ENCODE assay signal across 14 cellular contexts in the genomic region with DNA sequence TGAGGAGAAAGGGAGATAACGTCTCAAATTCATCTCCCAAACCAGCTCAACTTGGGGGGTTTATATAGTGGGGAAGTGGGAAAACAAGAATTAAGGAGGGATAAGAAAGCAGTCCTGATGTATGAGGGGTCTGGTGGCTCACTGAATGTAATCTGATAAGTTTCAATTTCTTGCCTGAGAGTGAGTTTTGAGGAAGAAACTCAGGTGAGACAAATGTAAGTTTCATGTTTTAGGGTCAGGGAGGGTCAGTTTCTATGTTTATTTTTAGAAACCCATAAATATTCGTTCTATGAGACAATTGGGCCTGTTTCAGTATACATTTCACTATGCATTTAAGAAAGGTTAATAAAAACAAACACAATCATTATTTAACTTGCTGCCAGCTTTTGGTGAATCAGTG.
DNase-seq lines count a peak whose midpoint lies in the region; ATAC-seq, FAIRE-seq and TF ChIP-seq lines count a peak whose summit lies in the region.
"Had no signal": no experiment of that assay in that cellular context is flagged by ENCODE, and none has a peak within 500 bp of the region (broad histone marks: within the 10 kb centered on the region; RNA-seq: fewer than 3 reads in every experiment).

No MANE protein-coding gene starts in this region.

- H3K9me3 ChIP-seq in left ventricle myocardium inferior (replicated peaks): no peaks in the 10 kb centered on the region
- H3K9me3 ChIP-seq: SJSA1 had no signal

- TF ChIP-seq CTCF in left ventricle myocardium inferior (IDR thresholded peaks at IDR 0.05; ENCODE audit: borderline replicate concordance): no peak

- H3K27ac ChIP-seq in left ventricle myocardium inferior (replicated peaks): no peak overlapping the region
- H3K27ac ChIP-seq: GM23248, SJSA1 had no signal

- peak; percentile 52 for FAIRE-seq in GM18507 (lab: Jason Lieb, UNC)

- intact Hi-C loops in left ventricle myocardium inferior (cut with micrococcal nuclease): no loop called here

- H3K36me3 ChIP-seq in left ventricle myocardium inferior: no peaks in the 10 kb centered on the region
- H3K36me3 ChIP-seq: SJSA1 had no signal

- H3K27me3 ChIP-seq in left ventricle myocardium inferior (ENCODE audit: low read depth): no peaks in the 10 kb centered on the region

- ATAC-seq in GM21360 (IDR thresholded peaks at IDR 0.05; ENCODE audit: unreplicated experiment) (peak; percentile 61), HG02938 (IDR thresholded peaks at IDR 0.05; ENCODE audit: unreplicated experiment) (peak; percentile 70), HG03575 (IDR thresholded peaks at IDR 0.05; ENCODE audit: extremely low read depth, insufficient number of reproducible peaks, low FRiP score, unreplicated experiment) (peak; percentile 64)

- no peaks in the 10 kb centered on the region for H3K4me1 ChIP-seq in left ventricle myocardium inferior
- H3K4me1 ChIP-seq: SJSA1 had no signal

- no peak overlapping the region for H3K4me3 ChIP-seq in left ventricle myocardium inferior
- H3K4me3 ChIP-seq: GM23248, SJSA1 had no signal

- DNase-seq in GM18507 (ENCODE audit: extremely low spot score, insufficient read length, low read depth): no peak
- no peak for DNase-seq in NCI-H2029 (lab: John Stamatoyannopoulos, UW)
- no peak for DNase-seq in left ventricle myocardium inferior
- DNase-seq in AG20443 (ENCODE audit: low spot score): no peak
- DNase-seq in cerebellar nuclear complex (lab: John Stamatoyannopoulos, UW): no peak
- DNase-seq: activated naive CD8-positive, alpha-beta T cell treated with anti-CD3 and anti-CD28 coated beads, Interleukin-2, amount 10 ng/mL, durations not matched to agents 7 days and 5 days; GM23248; NCI-H2081; NK-92 treated with Interleukin-12 subunit alpha and Interleukin-12 subunit beta, amount 100 ng/mL, for 24 hours; stimulated activated CD4-positive, alpha-beta T cell treated with anti-CD3 and anti-CD28 coated beads, Interleukin-1b, Interleukin-23, amount 100 ng/mL, for 48 hours had no signal
